Comparison of ENCODE assay signal across 11 cellular contexts in genomic region chr19:47541507-47541906, GRCh38. TPM values are rescaled to one million over a fixed set of nuclear protein-coding genes. Genes with fewer than 3 reads are reported as not detected.
DNase-seq lines count a peak whose midpoint lies in the region; ATAC-seq, FAIRE-seq and TF ChIP-seq lines count a peak whose summit lies in the region.
"Had no signal": no experiment of that assay in that cellular context is flagged by ENCODE, and none has a peak within 500 bp of the region (broad histone marks: within the 10 kb centered on the region; RNA-seq: fewer than 3 reads in every experiment).

No MANE protein-coding gene starts in this region.

- DNase-seq in GM12891 (ENCODE audit: insufficient read length, low spot score): no peak
- DNase-seq in amniotic epithelial cell (ENCODE audit: low read depth): peak; percentile 87
- DNase-seq in omental fat pad (ENCODE audit: low spot score): no peak
- no peak for DNase-seq in 8988T
- DNase-seq in activated effector memory CD4-positive, alpha-beta T cell treated with Interleukin-2 at 50 U/mL for 16 hours: no peak
- DNase-seq: NCI-H2081 treated with DMSO at 0.1 percent for 48 hours, PC-9, substantia nigra had no signal

- no peaks in the 10 kb centered on the region for H3K36me3 ChIP-seq in Loucy (ENCODE audit: insufficient read depth, low read length)

- ATAC-seq in omental fat pad (ENCODE audit: low FRiP score) (peak; percentile 12), HG03432 (IDR thresholded peaks at IDR 0.05; ENCODE audit: unreplicated experiment) (no peak)

- H3K9ac ChIP-seq in Loucy (ENCODE audit: low read depth, low read length, poor library complexity, severe bottlenecking): no peak overlapping the region

- no peaks in the 10 kb centered on the region for H4K20me1 ChIP-seq in Loucy (ENCODE audit: insufficient read depth, low read length, poor library complexity, severe bottlenecking)

- no peak overlapping the region for H2AFZ ChIP-seq in Loucy (ENCODE audit: low read length)
- H2AFZ ChIP-seq: PC-9 had no signal

- no peaks in the 10 kb centered on the region for H3K27me3 ChIP-seq in Loucy (ENCODE audit: insufficient read depth, low read length, poor library complexity, severe bottlenecking)

- FAIRE-seq in GM12891 (lab: Jason Lieb, UNC): peak; percentile 52
- FAIRE-seq: HTR-8/SVneo had no signal

- H3K9me3 ChIP-seq in Loucy (ENCODE audit: insufficient read depth, low read depth, low read length): no peaks in the 10 kb centered on the region

- H3K9me2 ChIP-seq in Loucy (replicated peaks; ENCODE audit: low read depth, low read length): no peaks in the 10 kb centered on the region

- no peak for TF ChIP-seq CTCF in Loucy (conservative IDR thresholded peaks at IDR 0.05; ENCODE audit: low read length)
- TF ChIP-seq CTCF in omental fat pad (IDR thresholded peaks at IDR 0.05): no peak

- H3F3A ChIP-seq in Loucy (ENCODE audit: low read depth): no peaks in the 10 kb centered on the region

- H3K4me3 ChIP-seq in Loucy (ENCODE audit: low read length, poor library complexity, severe bottlenecking): no peak overlapping the region
- H3K4me3 ChIP-seq: PC-9 had no signal

- H3K4me2 ChIP-seq in Loucy (ENCODE audit: low read depth, low read length, poor library complexity, severe bottlenecking): peak overlapping the region; percentile 22
- H3K4me2 ChIP-seq: PC-9 had no signal

- peaks cover 10% of the 10 kb centered on the region for H3K4me1 ChIP-seq in Loucy (ENCODE audit: insufficient read depth, low read length, poor library complexity, severe bottlenecking)

- no peak for TF ChIP-seq POLR2A in GM12891 (IDR thresholded peaks at IDR 0.05; ENCODE audit: low read depth, low read length)

- no peaks in the 10 kb centered on the region for H3K79me2 ChIP-seq in Loucy (ENCODE audit: insufficient read depth, low read length)

TF ChIP-seq in GM12891, 5 proteins besides CTCF, POLR2A, EP300 and RAD21:
- TF ChIP-seq SPI1 (IDR thresholded peaks at IDR 0.05; ENCODE audit: low read depth, low read length): no peak

RNA-seq across cellular contexts. Expression of gene NAPA, which starts 26.6 kb away (rescaled TPM):
- polyA plus RNA-seq in GM12891 (2012; ENCODE audit: low read depth, missing spikeins): 74.0 TPM
- 10 to 100 TPM; 77.5 to 83.6 (median 81.0) TPM for total RNA-seq in omental fat pad

RNA-seq across cellular contexts. Expression of gene ZNF541, which starts 31.4 kb away (rescaled TPM):
- 0.06 TPM for polyA plus RNA-seq in GM12891 (2012; ENCODE audit: low read depth, missing spikeins)
- total RNA-seq in omental fat pad: 1 to 10 TPM in 1 of 4 donors, under 1 TPM in 3; 0.37 to 1.2 (median 0.46) TPM
- total RNA-seq: PC-9 had no signal

RNA-seq across cellular contexts. Expression of gene KPTN, which starts 57.5 kb away (rescaled TPM):
- 8.9 TPM for polyA plus RNA-seq in GM12891 (2012; ENCODE audit: low read depth, missing spikeins)
- total RNA-seq in omental fat pad: 1 to 10 TPM; 4.4 to 7.6 (median 5.5) TPM
